Comparison of ENCODE assay signal across 18 cellular contexts in the genomic region with DNA sequence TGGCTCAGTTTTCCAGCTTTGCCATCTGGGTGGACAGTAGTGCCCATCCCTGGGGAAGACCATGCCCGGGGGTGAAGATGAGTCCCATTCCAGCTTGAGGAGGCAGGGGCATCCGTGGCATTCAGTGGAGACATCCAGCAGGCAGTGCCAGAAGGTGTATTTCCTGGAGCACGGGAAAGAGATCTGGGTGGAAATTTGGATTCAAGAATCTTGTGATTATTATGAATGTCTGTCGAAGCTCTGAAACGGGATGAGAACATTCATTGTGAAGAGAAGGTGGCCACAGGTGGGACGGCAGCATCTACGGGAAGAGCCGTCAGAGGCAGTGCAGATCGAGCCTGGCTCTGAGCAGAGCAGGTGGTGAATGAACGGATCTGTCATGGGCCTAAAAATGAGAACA.
"Had no signal": no experiment of that assay in that cellular context is flagged by ENCODE, and none has a peak within 500 bp of the region (broad histone marks: within the 10 kb centered on the region; RNA-seq: fewer than 3 reads in every experiment).

No MANE protein-coding gene starts in this region.

- H3K27ac ChIP-seq: RWPE1 had no signal

- DNase-seq: KBM-7, MV-4-11, NCI-H1048, NCI-H1105, NCI-H1417, NCI-H1436 treated with DMSO at 0.1 percent for 48 hours, NCI-H1694, NCI-H187 treated with DMSO at 0.1 percent for 48 hours, NCI-H2029 treated with DMSO at 0.1 percent for 48 hours, NCI-H2171 treated with DMSO at 0.1 percent for 48 hours, NCI-H524, NCI-H526 treated with DMSO at 0.1 percent for 48 hours, NCI-H748 treated with DMSO at 0.1 percent for 48 hours, PC-3, SHP77, SK-N-SH had no signal

- H3K9me3 ChIP-seq: SK-N-SH had no signal

- ATAC-seq: Panc1, PC-3 had no signal

- H3K4me2 ChIP-seq: SK-N-SH had no signal

- H3K9ac ChIP-seq: SK-N-SH had no signal
